In the genomic region with DNA sequence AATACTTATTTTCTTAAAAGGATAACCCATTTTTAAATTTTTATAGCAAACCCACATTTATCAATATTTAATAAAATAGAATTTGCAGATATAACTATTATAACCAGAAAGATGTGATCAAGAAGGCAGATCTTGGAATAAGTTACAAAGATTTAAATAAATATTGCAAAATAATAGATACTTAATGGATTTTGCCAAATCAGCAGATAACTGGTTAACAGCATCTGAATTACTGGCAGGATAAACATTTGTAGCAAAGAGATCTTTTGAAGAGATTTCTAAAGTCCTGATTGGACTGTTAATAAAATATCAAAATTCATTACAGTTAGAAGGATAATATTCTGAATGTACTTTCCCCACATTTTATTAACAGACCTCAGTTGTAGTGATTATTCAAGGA, we compare ENCODE assay signal across 14 cellular contexts.
DNase-seq lines count a peak whose midpoint lies in the region; ATAC-seq, FAIRE-seq and TF ChIP-seq lines count a peak whose summit lies in the region.
"Had no signal": no experiment of that assay in that cellular context is flagged by ENCODE, and none has a peak within 500 bp of the region (broad histone marks: within the 10 kb centered on the region; RNA-seq: fewer than 3 reads in every experiment).

No MANE protein-coding gene starts in this region.

- in situ Hi-C loops in IMR-90 (cut with MboI; ENCODE audit: low sequenced_read_pairs) = no loop called here

- H3K36me3 ChIP-seq in IMR-90 (ENCODE audit: control insufficient read depth, insufficient read depth, low read length) (0 out of 2 replicates have a peak, but pooled peaks cover 2% of the 10 kb centered on the region), mesenchymal stem cell (ENCODE audit: control insufficient read depth in 1 of 2, insufficient read depth in 2 of 2, low read depth in 1 of 2, low read length in 2 of 2) (no peaks in the 10 kb centered on the region), SJCRH30 (no peaks in the 10 kb centered on the region)
- H3K36me3 ChIP-seq: BE2C had no signal

- H2AFZ ChIP-seq in IMR-90 (replicated peaks; ENCODE audit: low read length, poor library complexity) (no peak overlapping the region), mesenchymal stem cell (ENCODE audit: low read depth, low read length) (no peak overlapping the region)
- H2AFZ ChIP-seq: GM23248 had no signal

- TF ChIP-seq EP300 in A549 (IDR thresholded peaks at IDR 0.05) = no peak

- no peak overlapping the region for H2BK5ac ChIP-seq in IMR-90 (ENCODE audit: low read depth, low read length, poor library complexity, severe bottlenecking)
- no peak overlapping the region for H2BK5ac ChIP-seq in mesenchymal stem cell (ENCODE audit: low read depth, low read length, poor library complexity, severe bottlenecking)

- CTCF ChIA-PET in A549 (lab: Yijun Ruan, JAX) (no interaction called here), IMR-90 (lab: Yijun Ruan, JAX) (no interaction called here)

- H2AK5ac ChIP-seq in IMR-90 (ENCODE audit: low read depth, low read length) (no peak overlapping the region), mesenchymal stem cell (ENCODE audit: low read length, severe bottlenecking) (no peak overlapping the region)

- TF ChIP-seq CTCF in A549 (IDR thresholded peaks at IDR 0.05) = no peak
- no peak for TF ChIP-seq CTCF in IMR-90 (conservative IDR thresholded peaks at IDR 0.05; ENCODE audit: low read depth, low read length)
- TF ChIP-seq CTCF in VCaP (conservative IDR thresholded peaks at IDR 0.05) = no peak

- no peak overlapping the region for H2BK12ac ChIP-seq in mesenchymal stem cell (ENCODE audit: low read length in 2 of 2)

- intact Hi-C loops in IMR-90 (cut with micrococcal nuclease) = loop anchor here (10.0 kb wide), 1 partner anchor 530 kb away; no protein-coding TSS in a partner anchor

- no peak overlapping the region for H2BK15ac ChIP-seq in IMR-90 (ENCODE audit: low read depth, low read length)
- no peak overlapping the region for H2BK15ac ChIP-seq in mesenchymal stem cell (ENCODE audit: low read depth, poor library complexity, severe bottlenecking)

- H3K79me1 ChIP-seq in IMR-90 (ENCODE audit: low read depth in 1 of 2, low read length in 2 of 2) = no peaks in the 10 kb centered on the region
- H3K79me1 ChIP-seq in mesenchymal stem cell (replicated peaks; ENCODE audit: low read length, poor library complexity, severe bottlenecking) = peaks cover 7% of the 10 kb centered on the region

- H4K5ac ChIP-seq in IMR-90 (ENCODE audit: low read depth, low read length) = no peak overlapping the region

- no peaks in the 10 kb centered on the region for H4K20me1 ChIP-seq in IMR-90 (ENCODE audit: insufficient read depth, low read length)

- H3K18ac ChIP-seq in IMR-90 (ENCODE audit: low read depth, low read length) (no peak overlapping the region), mesenchymal stem cell (ENCODE audit: low read depth in 1 of 2, low read length in 2 of 2) (no peak overlapping the region)

- no peaks in the 10 kb centered on the region; the same call in 1 of the 2 replicates for H3K9me1 ChIP-seq in IMR-90 (ENCODE audit: insufficient read depth, low read length)

- no peaks in the 10 kb centered on the region for H3K4me1 ChIP-seq in A549
- no peaks in the 10 kb centered on the region for H3K4me1 ChIP-seq in IMR-90 (ENCODE audit: control insufficient read depth, insufficient read depth, low read length)
- H3K4me1 ChIP-seq in mesenchymal stem cell (ENCODE audit: control insufficient read depth, insufficient read depth, low read depth, low read length) = no peaks in the 10 kb centered on the region
- no peaks in the 10 kb centered on the region for H3K4me1 ChIP-seq in SJCRH30
- H3K4me1 ChIP-seq: BE2C had no signal

- H3K4me3 ChIP-seq in A549 (no peak overlapping the region), IMR-90 (ENCODE audit: insufficient read depth, low read depth, low read length) (no peak overlapping the region), mesenchymal stem cell (ENCODE audit: insufficient read depth in 1 of 2, low read depth in 1 of 2, low read length in 2 of 2) (no peak overlapping the region), SJCRH30 (no peak overlapping the region)
- H3K4me3 ChIP-seq: GM23248 had no signal

- no TSS peak for BruUV-seq in IMR-90 (replicated peaks; lab: Mats Ljungman, UMichigan)

- no peak for TF ChIP-seq POLR2A in A549 (IDR thresholded peaks at IDR 0.05; ENCODE audit: low read length)
- no peak for TF ChIP-seq POLR2A in IMR-90 (IDR thresholded peaks at IDR 0.05; ENCODE audit: low read depth, low read length)

- no peak for FAIRE-seq in A549 (lab: Jason Lieb, UNC)

- H4K8ac ChIP-seq in IMR-90 (ENCODE audit: low read depth in 2 of 2, low read length in 2 of 2) (no peak overlapping the region), mesenchymal stem cell (ENCODE audit: low read length) (no peak overlapping the region)

- no peak overlapping the region for H3K9ac ChIP-seq in IMR-90 (ENCODE audit: low read depth, low read length)
- H3K9ac ChIP-seq in mesenchymal stem cell (ENCODE audit: low read length) = peak overlapping the region; percentile 29
- H3K9ac ChIP-seq: GM23248 had no signal

- H2BK20ac ChIP-seq in IMR-90 (ENCODE audit: low read depth, low read length) = no peak overlapping the region

- ATAC-seq in A549 = no peak
- ATAC-seq in IMR-90 (ENCODE audit: low read depth) = no peak

- POLR2A ChIA-PET in A549 (lab: Yijun Ruan, JAX) (no interaction called here), IMR-90 (lab: Charles Lee; ENCODE audit: unreplicated experiment) (no interaction called here)

- H3K56ac ChIP-seq in IMR-90 (ENCODE audit: extremely low read depth, insufficient read depth, low read length) = no peak overlapping the region

- no peak for TF ChIP-seq RAD21 in A549 (conservative IDR thresholded peaks at IDR 0.05 in 1 of 2, IDR thresholded peaks at IDR 0.05 in 1 of 2)
- TF ChIP-seq RAD21 in IMR-90 (IDR thresholded peaks at IDR 0.05; ENCODE audit: low read length) = no peak

- H3K23ac ChIP-seq in IMR-90 (ENCODE audit: low read depth, low read length) = no peak overlapping the region
- H3K23ac ChIP-seq in mesenchymal stem cell (ENCODE audit: low read length in 2 of 2) = no peak overlapping the region

- H3K4me2 ChIP-seq in A549 = no peak overlapping the region
- no peak overlapping the region for H3K4me2 ChIP-seq in IMR-90 (ENCODE audit: low read depth, low read length)
- no peak overlapping the region for H3K4me2 ChIP-seq in mesenchymal stem cell (ENCODE audit: low read length, poor library complexity, severe bottlenecking)

- H3K14ac ChIP-seq in IMR-90 (replicated peaks; ENCODE audit: low read depth, low read length) (no peak overlapping the region), mesenchymal stem cell (ENCODE audit: low read length in 2 of 2) (no peak overlapping the region)

- no peaks in the 10 kb centered on the region for H3K9me3 ChIP-seq in A549
- no peaks in the 10 kb centered on the region for H3K9me3 ChIP-seq in IMR-90 (ENCODE audit: control insufficient read depth, insufficient read depth, low read length)
- H3K9me3 ChIP-seq in mesenchymal stem cell (ENCODE audit: control insufficient read depth, low read length) = no peaks in the 10 kb centered on the region
- no peaks in the 10 kb centered on the region for H3K9me3 ChIP-seq in SJCRH30 (replicated peaks)
- H3K9me3 ChIP-seq: BE2C had no signal

- no peak overlapping the region for H2AK9ac ChIP-seq in IMR-90 (replicated peaks; ENCODE audit: low read depth, low read length, poor library complexity)

- H4K91ac ChIP-seq in IMR-90 (ENCODE audit: insufficient read depth, low read depth, low read length) (no peak overlapping the region), mesenchymal stem cell (ENCODE audit: low read length) (no peak overlapping the region)

- H3K4ac ChIP-seq in IMR-90 (ENCODE audit: low read depth, low read length) (no peak overlapping the region), mesenchymal stem cell (ENCODE audit: low read depth in 1 of 2, low read length in 2 of 2) (no peak overlapping the region)

- DNase-seq in A549 (ENCODE audit: low read depth in 1 of 2, low spot score in 1 of 2) (no peak), IMR-90 (no peak), mesenchymal stem cell (no peak), GM19238 (ENCODE audit: insufficient read length, low spot score) (no peak), SJCRH30 (no peak), GM03348 (ENCODE audit: low spot score) (no peak)
- DNase-seq: BE2C; CD4-positive, alpha-beta memory T cell; DMS79 treated with DMSO at 0.1 percent for 48 hours; GDM1; GM23248; H7 had no signal

- H3K27ac ChIP-seq in A549 = no peak overlapping the region
- H3K27ac ChIP-seq in IMR-90 (ENCODE audit: insufficient read depth, low read length) = no peak overlapping the region
- peak overlapping the region; percentile 74 for H3K27ac ChIP-seq in VCaP
- H3K27ac ChIP-seq in mesenchymal stem cell (ENCODE audit: low read length, poor library complexity, severe bottlenecking) = no peak overlapping the region
- no peak overlapping the region for H3K27ac ChIP-seq in SJCRH30
- H3K27ac ChIP-seq: C4-2B, GM23248 had no signal

- dilution Hi-C loops in IMR-90 (cut with HindIII; ENCODE audit: low sequenced_read_pairs, unreplicated experiment) = no loop called here

- no peaks in the 10 kb centered on the region for H3K27me3 ChIP-seq in IMR-90 (ENCODE audit: control insufficient read depth, insufficient read depth, low read length)
- H3K27me3 ChIP-seq in mesenchymal stem cell (ENCODE audit: control insufficient read depth in 1 of 2, insufficient read depth in 1 of 2, low read length in 2 of 2) = no peaks in the 10 kb centered on the region
- H3K27me3 ChIP-seq in SJCRH30 = no peaks in the 10 kb centered on the region
- H3K27me3 ChIP-seq: BE2C had no signal

- H2BK120ac ChIP-seq in IMR-90 (ENCODE audit: low read depth, low read length) (no peak overlapping the region), mesenchymal stem cell (ENCODE audit: low read depth, low read length) (no peak overlapping the region)

TF ChIP-seq in A549, 52 proteins besides CTCF, POLR2A, EP300 and RAD21:
- TF ChIP-seq MAFK (IDR thresholded peaks at IDR 0.05; ENCODE audit: partially characterized antibody) = peak; percentile 65
- no peak for TF ChIP-seq SMC3 (IDR thresholded peaks at IDR 0.05)

TF ChIP-seq in IMR-90, 13 proteins besides CTCF, POLR2A, EP300 and RAD21:
- TF ChIP-seq MAFK (IDR thresholded peaks at IDR 0.05; ENCODE audit: low read depth, low read length) (peak; percentile 88), CEBPB (IDR thresholded peaks at IDR 0.05; ENCODE audit: low read depth, low read length) (no peak)
